In the genomic region with DNA sequence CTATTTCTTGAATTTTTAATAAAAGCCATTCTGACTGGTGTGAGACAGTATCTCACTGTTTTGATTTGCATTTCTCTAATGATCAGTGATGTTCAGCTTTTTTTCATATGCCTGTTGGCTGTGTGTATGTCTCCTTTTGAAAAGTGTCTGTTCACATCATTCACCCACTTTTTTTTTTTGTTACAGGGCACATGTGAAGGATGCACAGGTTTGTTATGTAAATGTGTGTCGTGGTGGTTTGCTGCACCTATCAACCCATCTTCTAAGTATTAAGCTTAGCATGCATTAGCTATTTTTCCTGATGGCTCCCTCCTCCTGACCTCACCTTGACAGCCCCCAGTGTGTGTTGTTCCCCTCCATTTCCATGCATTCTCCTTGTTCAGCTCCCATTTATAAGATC, we compare ENCODE assay signal across 27 cellular contexts. TPM values are rescaled to one million over a fixed set of nuclear protein-coding genes. Genes with fewer than 3 reads are reported as not detected.
DNase-seq lines count a peak whose midpoint lies in the region; ATAC-seq, FAIRE-seq and TF ChIP-seq lines count a peak whose summit lies in the region.
"Had no signal": no experiment of that assay in that cellular context is flagged by ENCODE, and none has a peak within 500 bp of the region (broad histone marks: within the 10 kb centered on the region; RNA-seq: fewer than 3 reads in every experiment).

No MANE protein-coding gene starts in this region.

- H3K9me3 Mint-ChIP-seq in MCF 10A (ENCODE audit: unreplicated experiment) (no peaks in the 10 kb centered on the region), HFFc6 (peaks cover 6% of the 10 kb centered on the region; the same call in 1 of the 2 replicates)
- H3K9me3 Mint-ChIP-seq: CD4-positive, alpha-beta T cell; CD8-positive, alpha-beta memory T cell had no signal

- dilution Hi-C loops in mammary epithelial cell (cut with HindIII; ENCODE audit: low sequenced_read_pairs), result no loop called here

- in situ Hi-C loops in mammary epithelial cell (cut with MboI; ENCODE audit: low sequenced_read_pairs in 2 of 2), result loop anchor here in 1 of 2 donors (25.0 kb wide), 1 partner anchor 266 kb away; no protein-coding TSS in a partner anchor

- BruUV-seq in MCF 10A (replicated peaks; lab: Mats Ljungman, UMichigan) (no TSS peak), mammary epithelial cell (replicated peaks; lab: Mats Ljungman, UMichigan) (no TSS peak)

- no peaks in the 10 kb centered on the region for H3K4me1 ChIP-seq in mammary epithelial cell (ENCODE audit: insufficient read depth, low read length)
- H3K4me1 ChIP-seq: BE2C; BLaER1 treated with 17β-estradiol and CSF1 and Interleukin-3, amounts not matched to agents 10 nM and 100 nM; HAP-1 had no signal

- H3K36me3 Mint-ChIP-seq in MCF 10A (ENCODE audit: insufficient read depth, unreplicated experiment) (peaks cover 21% of the 10 kb centered on the region), HFFc6 (ENCODE audit: low read depth) (peaks cover 75% of the 10 kb centered on the region)
- H3K36me3 Mint-ChIP-seq: CD14-positive monocyte had no signal

- no peak overlapping the region for H3K4me2 ChIP-seq in mammary epithelial cell (ENCODE audit: insufficient read depth, low read depth, low read length)
- H3K4me2 ChIP-seq: BLaER1 treated with 17β-estradiol and CSF1 and Interleukin-3, amounts not matched to agents 10 nM and 100 nM; GM23338 had no signal

- peaks cover 98% of the 10 kb centered on the region for H3K79me2 ChIP-seq in mammary epithelial cell (ENCODE audit: insufficient read depth, low read length)

- no peaks in the 10 kb centered on the region for H3K9me3 ChIP-seq in mammary epithelial cell (replicated peaks; ENCODE audit: insufficient read depth, low read length)
- H3K9me3 ChIP-seq: BE2C, HAP-1 had no signal

- H3K4me3 ChIP-seq in mammary epithelial cell (replicated peaks in 1 of 3; ENCODE audit: insufficient read depth in 1 of 3, low read depth in 2 of 3, low read length in 3 of 3) (no peak overlapping the region), bronchial epithelial cell (ENCODE audit: low read depth, low read length) (no peak overlapping the region), H7 (ENCODE audit: insufficient read depth, low read depth, low read length) (no peak overlapping the region)
- H3K4me3 ChIP-seq: BLaER1 treated with 17β-estradiol and CSF1 and Interleukin-3, amounts not matched to agents 10 nM and 100 nM; GM23338; HAP-1 had no signal

- POLR2A ChIA-PET in MCF 10A (lab: Yijun Ruan, JAX), result no interaction called here

- H3K4me1 Mint-ChIP-seq in MCF 10A (ENCODE audit: insufficient read depth, unreplicated experiment), result peaks cover 6% of the 10 kb centered on the region
- H3K4me1 Mint-ChIP-seq in HFFc6 (ENCODE audit: low read depth), result peaks cover 88% of the 10 kb centered on the region
- H3K4me1 Mint-ChIP-seq: CD14-positive monocyte, GM23338 had no signal

- H3K27me3 Mint-ChIP-seq in MCF 10A (ENCODE audit: insufficient read depth, unreplicated experiment) (no peaks in the 10 kb centered on the region), HFFc6 (ENCODE audit: insufficient read depth) (0 out of 2 replicates have a peak, but pooled peaks cover 2% of the 10 kb centered on the region)
- H3K27me3 Mint-ChIP-seq: CD4-positive, alpha-beta T cell had no signal

- H3K27me3 ChIP-seq in mammary epithelial cell (ENCODE audit: insufficient read depth, low read length) (no peaks in the 10 kb centered on the region), bronchial epithelial cell (ENCODE audit: control insufficient read depth, insufficient read depth, low read length) (no peaks in the 10 kb centered on the region), H7 (ENCODE audit: control insufficient read depth, insufficient read depth, low read length) (no peaks in the 10 kb centered on the region)
- H3K27me3 ChIP-seq: BE2C; BLaER1 treated with 17β-estradiol and CSF1 and Interleukin-3, amounts not matched to agents 10 nM and 100 nM had no signal

- no peak overlapping the region for H2AFZ ChIP-seq in mammary epithelial cell (ENCODE audit: low read depth, low read length)
- H2AFZ ChIP-seq: GM23338 had no signal

- H3K9ac ChIP-seq in mammary epithelial cell (ENCODE audit: insufficient read depth, low read length), result no peak overlapping the region
- H3K9ac ChIP-seq: BLaER1 treated with 17β-estradiol and CSF1 and Interleukin-3, amounts not matched to agents 10 nM and 100 nM had no signal

- CTCF ChIA-PET in MCF 10A (lab: Yijun Ruan, JAX) (no interaction called here), mammary epithelial cell (lab: Charles Lee; ENCODE audit: low non-redundant PET) (no interaction called here)

- H3K36me3 ChIP-seq in mammary epithelial cell (ENCODE audit: insufficient read depth, low read length) (peaks cover 11% of the 10 kb centered on the region), bronchial epithelial cell (ENCODE audit: control insufficient read depth, insufficient read depth, low read length) (peaks cover 1% of the 10 kb centered on the region), H7 (replicated peaks; ENCODE audit: control insufficient read depth, insufficient read depth, low read length) (no peaks in the 10 kb centered on the region)
- H3K36me3 ChIP-seq: BE2C; BLaER1 treated with 17β-estradiol and CSF1 and Interleukin-3, amounts not matched to agents 10 nM and 100 nM; HAP-1 had no signal

- intact Hi-C loops in MCF 10A (cut with micrococcal nuclease), result no loop called here
- intact Hi-C loops in mammary epithelial cell (cut with micrococcal nuclease), result no loop called here

- H3K27ac Mint-ChIP-seq in MCF 10A (ENCODE audit: low read depth, unreplicated experiment), result peak overlapping the region; percentile 19
- peak overlapping the region; percentile 26 for H3K27ac Mint-ChIP-seq in HFFc6
- H3K27ac Mint-ChIP-seq: CD14-positive monocyte; CD4-positive, alpha-beta T cell; CD8-positive, alpha-beta memory T cell; GM23338 had no signal

- FAIRE-seq in bronchial epithelial cell (lab: Jason Lieb, UNC), result peak; percentile 36
- FAIRE-seq: A204.1, GM12891, GM18507 had no signal

- H4K20me1 ChIP-seq in mammary epithelial cell (ENCODE audit: insufficient read depth, low read length), result peaks cover 14% of the 10 kb centered on the region
- H4K20me1 ChIP-seq: BLaER1 treated with 17β-estradiol and CSF1 and Interleukin-3, amounts not matched to agents 10 nM and 100 nM had no signal

- DNase-seq in MCF 10A (ENCODE audit: unreplicated experiment) (no peak), mammary epithelial cell (no peak), HFFc6 (no peak), bronchial epithelial cell (ENCODE audit: low read depth) (no peak), H7 (no peak), putamen (ENCODE audit: low spot score) (no peak)
- no peak for DNase-seq in central memory CD4-positive, alpha-beta T cell
- DNase-seq: ACHN; AML-193; BE2C; CD4-positive, alpha-beta T cell; CD8-positive, alpha-beta memory T cell; DMS53; DMS79 treated with DMSO at 0.1 percent for 48 hours; GF-D8 had no signal

- no peak overlapping the region for H3K27ac ChIP-seq in mammary epithelial cell (ENCODE audit: insufficient read depth, low read depth, low read length)
- H3K27ac ChIP-seq: 22Rv1; BLaER1 treated with 17β-estradiol and CSF1 and Interleukin-3, amounts not matched to agents 10 nM and 100 nM had no signal

- H3K4me3 Mint-ChIP-seq in MCF 10A (ENCODE audit: unreplicated experiment) (no peak overlapping the region), HFFc6 (no peak overlapping the region)
- H3K4me3 Mint-ChIP-seq: CD4-positive, alpha-beta T cell; GM23338 had no signal

- no peak for ATAC-seq in HG03432 (IDR thresholded peaks at IDR 0.05; ENCODE audit: unreplicated experiment)
- ATAC-seq: GM23338 had no signal

- TF ChIP-seq CTCF in MCF 10A (IDR thresholded peaks at IDR 0.05; ENCODE audit: unreplicated experiment) (no peak), mammary epithelial cell (conservative IDR thresholded peaks at IDR 0.05 in 1 of 2, IDR thresholded peaks at IDR 0.05 in 1 of 2; ENCODE audit: extremely low read depth in 1 of 2, insufficient read depth in 1 of 2, low read depth in 1 of 2, low read length in 2 of 2) (no peak), HFFc6 (IDR thresholded peaks at IDR 0.05) (no peak), bronchial epithelial cell (IDR thresholded peaks at IDR 0.05; ENCODE audit: insufficient read depth, low read length, severe bottlenecking) (no peak)

- WGBS in mammary epithelial cell (ENCODE audit: low coverage, missing lambda C conversion rate), result 100% methylated on average over 1 of the region's 1 CpG

RNA-seq across cellular contexts. Expression of a gene that starts 39.3 kb away (rescaled TPM):
- total RNA-seq in MCF 10A (2022) (2.1 and 2.4 TPM in 2 replicates), mammary epithelial cell (10 to 100 TPM; 12.0 to 18.2 TPM), bronchial epithelial cell (4.0 and 12.4 TPM in 2 replicates)
- 0.61 TPM for polyA plus RNA-seq in mammary epithelial cell
- 4.0 TPM for polyA minus RNA-seq in mammary epithelial cell
- total RNA-seq in HFFc6 (2021; fragmentation: NEBNext Ultra II Directional; extraction: Animal tissue kit (Norgen Biotek cat#: 25700)), result 1 to 10 TPM in 3 of 6 experiments, under 1 TPM in 3; 0.74 to 2.3 (median 0.93) TPM
- total RNA-seq in H7 (2014; rRNA removed; shearing (Covaris generic)), result not detected in 2 replicates
- total RNA-seq: CD4-positive, alpha-beta T cell; Daoy; G401; H4 had no signal
- polyA plus RNA-seq: CD14-positive monocyte; CD8-positive, alpha-beta memory T cell; GM23338 had no signal
